17 cellular contexts compared by ENCODE assay signal in the genomic region with DNA sequence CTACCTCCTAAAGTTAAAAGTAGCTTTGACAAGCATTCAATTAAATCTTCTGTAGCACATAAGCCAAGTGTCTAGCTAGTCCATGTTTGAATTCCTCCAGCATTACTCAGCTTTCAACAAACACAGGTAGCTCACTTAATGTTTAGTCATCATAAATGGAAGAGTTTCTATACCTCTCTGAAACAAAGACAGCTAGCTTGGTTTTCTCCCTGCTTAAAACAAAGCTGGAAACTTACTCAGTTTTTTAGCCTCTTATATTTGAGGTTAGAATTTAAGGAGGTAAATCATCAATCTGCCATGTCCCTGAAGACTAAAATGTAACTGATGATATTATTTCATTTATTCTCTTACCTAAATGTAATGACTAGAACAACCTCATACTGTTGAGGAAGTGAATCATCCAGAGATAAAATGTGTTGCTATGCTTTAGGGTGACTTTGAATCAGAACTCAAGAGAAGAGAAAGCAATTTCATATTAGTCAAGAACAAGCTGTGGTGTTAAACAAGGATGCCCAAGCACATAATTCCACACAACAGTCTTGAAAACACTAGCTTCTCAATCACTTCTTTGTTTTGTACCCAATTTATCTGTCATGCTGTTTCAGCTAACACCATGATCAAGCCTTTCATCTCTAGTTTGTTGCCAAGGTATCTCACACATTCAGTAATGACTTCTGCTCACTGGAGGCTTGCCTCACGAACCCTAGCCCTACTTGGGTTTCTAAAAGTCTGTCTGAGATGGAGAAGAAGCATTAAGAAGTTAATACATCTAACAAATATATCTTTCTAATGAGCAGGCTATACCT.
A peak's percentile ranks its signal among the peaks of the same experiment; 100 is the strongest.
DNase-seq lines count a peak whose midpoint lies in the region; ATAC-seq and TF ChIP-seq lines count a peak whose summit lies in the region.
"Had no signal": no experiment of that assay in that cellular context is flagged by ENCODE, and none has a peak within 500 bp of the region (broad histone marks: within the 10 kb centered on the region; RNA-seq: fewer than 3 reads in every experiment).

No MANE protein-coding gene starts in this region.

- no peak overlapping the region for H3K27ac Mint-ChIP-seq in GM23338
- no peak overlapping the region for H3K27ac Mint-ChIP-seq in T-helper 17 cell
- H3K27ac Mint-ChIP-seq: endodermal cell, HFFc6 had no signal

- no peaks in the 10 kb centered on the region for H3K27me3 Mint-ChIP-seq in GM23338 (ENCODE audit: insufficient read depth, low read depth, poor library complexity)
- no peaks in the 10 kb centered on the region for H3K27me3 Mint-ChIP-seq in T-helper 17 cell

- ATAC-seq in GM23338 (no peak), Panc1 (peak; percentile 99), T-helper 17 cell (no peak)

- H3K4me3 ChIP-seq in GM23338 (no peak overlapping the region), Panc1 (ENCODE audit: low read depth in 2 of 2, low read length in 2 of 2) (no peak overlapping the region), epithelial cell of esophagus (ENCODE audit: low read length) (no peak overlapping the region), SJCRH30 (no peak overlapping the region)
- H3K4me3 ChIP-seq: MG63 had no signal

- H3K36me3 ChIP-seq in GM23338 (ENCODE audit: insufficient read depth) (no peaks in the 10 kb centered on the region; the same call in 1 of the 2 replicates), Panc1 (ENCODE audit: control insufficient read depth, insufficient read depth, low read length) (no peaks in the 10 kb centered on the region), SJCRH30 (no peaks in the 10 kb centered on the region)
- H3K36me3 ChIP-seq: MG63 had no signal

- H2AFZ ChIP-seq in GM23338, result no peak overlapping the region
- H2AFZ ChIP-seq: parathyroid adenoma had no signal

- H3K27ac ChIP-seq in GM23338 (ENCODE audit: low read depth), result no peak overlapping the region
- peak overlapping the region; percentile 87 for H3K27ac ChIP-seq in Panc1 (ENCODE audit: low read length)
- no peak overlapping the region for H3K27ac ChIP-seq in SJCRH30
- H3K27ac ChIP-seq: HL-60, parathyroid adenoma had no signal

- CTCF ChIA-PET in Panc1 (lab: Charles Lee), result interaction anchor here (0.5 kb wide), 1 partner anchor 197 kb away, joined by 5 read pairs; no protein-coding TSS in a partner anchor

- H3K9me3 Mint-ChIP-seq in GM23338, result no peaks in the 10 kb centered on the region
- H3K9me3 Mint-ChIP-seq: HFFc6 had no signal

- DNase-seq in GM23338 (ENCODE audit: low spot score), result peak; percentile 17
- DNase-seq in Panc1 (ENCODE audit: low read depth, low spot score), result peak; percentile 87
- peak; percentile 91 for DNase-seq in epithelial cell of esophagus (ENCODE audit: low read depth)
- peak; percentile 8 for DNase-seq in pons (ENCODE audit: low spot score)
- no peak for DNase-seq in HuH-7 (ENCODE audit: low spot score)
- no peak for DNase-seq in AG08396 (ENCODE audit: low spot score)
- DNase-seq in T-helper 17 cell, result no peak
- no peak for DNase-seq in SJCRH30
- DNase-seq: activated CD4-positive, CD25-positive, alpha-beta regulatory T cell; activated naive CD4-positive, alpha-beta T cell treated with Interleukin-2 at 50 U/mL for 16 hours; endodermal cell; HFFc6; left cardiac atrium; MG63; NCI-H2029 treated with DMSO at 0.1 percent for 48 hours had no signal

- POLR2A ChIA-PET in Panc1 (lab: Charles Lee), result interaction anchor here (0.6 kb wide), 1 partner anchor 35 kb away, joined by 4 read pairs; no protein-coding TSS in a partner anchor

- no TSS peak for BruUV-seq in Panc1 (replicated peaks; lab: Mats Ljungman, UMichigan)

- intact Hi-C loops in Panc1 (cut with micrococcal nuclease; ENCODE audit: unreplicated experiment), result no loop called here

- H3K27me3 ChIP-seq in GM23338 (ENCODE audit: insufficient read depth) (no peaks in the 10 kb centered on the region), Panc1 (ENCODE audit: control insufficient read depth, insufficient read depth, low read length) (no peaks in the 10 kb centered on the region), SJCRH30 (no peaks in the 10 kb centered on the region)
- H3K27me3 ChIP-seq: MG63 had no signal

- in situ Hi-C loops in Panc1 (cut with HindIII; ENCODE audit: low pct_unique_long_range_greater_than_20kb, low sequenced_read_pairs), result no loop called here

- H3K4me1 ChIP-seq in GM23338 (ENCODE audit: insufficient read depth) (no peaks in the 10 kb centered on the region), Panc1 (ENCODE audit: control insufficient read depth, insufficient read depth, low read length) (peaks cover 21% of the 10 kb centered on the region), SJCRH30 (no peaks in the 10 kb centered on the region)
- H3K4me1 ChIP-seq: parathyroid adenoma had no signal

- no peak overlapping the region for H3K4me2 ChIP-seq in GM23338

- H3F3A ChIP-seq in GM23338 (replicated peaks; ENCODE audit: low read depth), result no peaks in the 10 kb centered on the region

- H3K4me1 Mint-ChIP-seq in GM23338, result peaks cover 6% of the 10 kb centered on the region; the same call in 2 of the 3 replicates
- no peaks in the 10 kb centered on the region for H3K4me1 Mint-ChIP-seq in T-helper 17 cell

- H3K9me3 ChIP-seq in Panc1 (ENCODE audit: control insufficient read depth, insufficient read depth, low read depth, low read length) (peaks cover 40% of the 10 kb centered on the region; the same call in 1 of the 2 replicates), T-helper 17 cell (ENCODE audit: control insufficient read depth, low read length, poor library complexity, severe bottlenecking) (no peaks in the 10 kb centered on the region), SJCRH30 (replicated peaks) (no peaks in the 10 kb centered on the region)
- H3K9me3 ChIP-seq: MG63 had no signal

- H3K36me3 Mint-ChIP-seq in GM23338 (ENCODE audit: low read depth) (no peaks in the 10 kb centered on the region; the same call in 2 of the 3 replicates), T-helper 17 cell (ENCODE audit: low read depth) (no peaks in the 10 kb centered on the region)

- no peak overlapping the region for H3K4me3 Mint-ChIP-seq in GM23338
- H3K4me3 Mint-ChIP-seq in T-helper 17 cell, result no peak overlapping the region
- H3K4me3 Mint-ChIP-seq: endodermal cell, HFFc6 had no signal

- TF ChIP-seq CTCF in GM23338 (conservative IDR thresholded peaks at IDR 0.05; ENCODE audit: low read depth in 2 of 2) (no peak), Panc1 (IDR thresholded peaks at IDR 0.05) (no peak), epithelial cell of esophagus (IDR thresholded peaks at IDR 0.05; ENCODE audit: insufficient read depth, low read depth, low read length, missing control alignments) (no peak)

- no peaks in the 10 kb centered on the region for H3K79me2 ChIP-seq in GM23338 (replicated peaks; ENCODE audit: insufficient read depth)
- H3K79me2 ChIP-seq: parathyroid adenoma had no signal

- H4K20me1 ChIP-seq in GM23338 (replicated peaks; ENCODE audit: insufficient read depth), result no peaks in the 10 kb centered on the region

- no peaks in the 10 kb centered on the region; the same call in 1 of the 2 replicates for H3K9me2 ChIP-seq in GM23338 (ENCODE audit: insufficient read depth)

TF ChIP-seq in GM23338, 12 proteins besides CTCF, POLR2A, EP300 and RAD21 (continues in another document):
- TF ChIP-seq EZH2 (IDR thresholded peaks at IDR 0.05; ENCODE audit: low read depth, unreplicated experiment), result no peak
- TF ChIP-seq, protein P1, sequence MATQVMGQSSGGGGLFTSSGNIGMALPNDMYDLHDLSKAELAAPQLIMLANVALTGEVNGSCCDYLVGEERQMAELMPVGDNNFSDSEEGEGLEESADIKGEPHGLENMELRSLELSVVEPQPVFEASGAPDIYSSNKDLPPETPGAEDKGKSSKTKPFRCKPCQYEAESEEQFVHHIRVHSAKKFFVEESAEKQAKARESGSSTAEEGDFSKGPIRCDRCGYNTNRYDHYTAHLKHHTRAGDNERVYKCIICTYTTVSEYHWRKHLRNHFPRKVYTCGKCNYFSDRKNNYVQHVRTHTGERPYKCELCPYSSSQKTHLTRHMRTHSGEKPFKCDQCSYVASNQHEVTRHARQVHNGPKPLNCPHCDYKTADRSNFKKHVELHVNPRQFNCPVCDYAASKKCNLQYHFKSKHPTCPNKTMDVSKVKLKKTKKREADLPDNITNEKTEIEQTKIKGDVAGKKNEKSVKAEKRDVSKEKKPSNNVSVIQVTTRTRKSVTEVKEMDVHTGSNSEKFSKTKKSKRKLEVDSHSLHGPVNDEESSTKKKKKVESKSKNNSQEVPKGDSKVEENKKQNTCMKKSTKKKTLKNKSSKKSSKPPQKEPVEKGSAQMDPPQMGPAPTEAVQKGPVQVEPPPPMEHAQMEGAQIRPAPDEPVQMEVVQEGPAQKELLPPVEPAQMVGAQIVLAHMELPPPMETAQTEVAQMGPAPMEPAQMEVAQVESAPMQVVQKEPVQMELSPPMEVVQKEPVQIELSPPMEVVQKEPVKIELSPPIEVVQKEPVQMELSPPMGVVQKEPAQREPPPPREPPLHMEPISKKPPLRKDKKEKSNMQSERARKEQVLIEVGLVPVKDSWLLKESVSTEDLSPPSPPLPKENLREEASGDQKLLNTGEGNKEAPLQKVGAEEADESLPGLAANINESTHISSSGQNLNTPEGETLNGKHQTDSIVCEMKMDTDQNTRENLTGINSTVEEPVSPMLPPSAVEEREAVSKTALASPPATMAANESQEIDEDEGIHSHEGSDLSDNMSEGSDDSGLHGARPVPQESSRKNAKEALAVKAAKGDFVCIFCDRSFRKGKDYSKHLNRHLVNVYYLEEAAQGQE (IDR thresholded peaks at IDR 0.05; ENCODE audit: unreplicated experiment), result no peak

Comparison
In these comparisons a context has a peak if more than half of its experiments do, and no peak if none do; other contexts are left out.
1. DNase-seq: peak in GM23338 (single experiment), Panc1 (single experiment), epithelial cell of esophagus (single experiment) and pons (single experiment); none in HuH-7 (single experiment), AG08396 (single experiment), T-helper 17 cell (0 of 3) and SJCRH30 (0 of 2).